ENCODE assay signal across 11 cellular contexts in the genomic region with DNA sequence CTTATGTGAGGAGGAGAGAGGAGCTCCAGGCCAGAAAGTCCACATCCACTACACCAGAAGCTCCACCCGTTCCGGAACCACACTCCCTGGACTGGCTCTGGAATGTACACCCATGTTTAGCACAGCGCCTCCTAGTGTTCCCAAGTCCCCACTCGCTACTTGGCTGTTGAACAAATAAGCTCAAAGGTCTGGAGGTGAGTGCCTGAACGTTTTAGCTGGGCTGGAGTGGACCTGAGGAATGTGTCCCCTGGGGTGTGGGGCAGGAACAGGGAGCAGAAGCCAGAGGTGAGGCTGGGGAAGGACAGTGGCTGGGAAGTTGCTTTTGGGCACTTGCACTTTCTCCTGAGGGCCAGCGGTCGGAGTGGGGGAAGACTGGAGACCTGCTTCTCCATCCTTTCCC.
DNase-seq lines count a peak whose midpoint lies in the region; ATAC-seq, FAIRE-seq and TF ChIP-seq lines count a peak whose summit lies in the region.
"Had no signal": no experiment of that assay in that cellular context is flagged by ENCODE, and none has a peak within 500 bp of the region (broad histone marks: within the 10 kb centered on the region; RNA-seq: fewer than 3 reads in every experiment).

No MANE protein-coding gene starts in this region.

- H3K27me3 Mint-ChIP-seq in astrocyte (ENCODE audit: low read depth, unreplicated experiment) (peaks cover 21% of the 10 kb centered on the region), progenitor cell of endocrine pancreas (no peaks in the 10 kb centered on the region)
- peaks cover 14% of the 10 kb centered on the region for H3K27me3 Mint-ChIP-seq in activated T-helper 17 cell treated with anti-CD3 and anti-CD28 coated beads, Interleukin-2, amount 50 U/mL, for 72 hours
- H3K27me3 Mint-ChIP-seq: stimulated activated naive CD8-positive, alpha-beta T cell treated with anti-CD3 and anti-CD28 coated beads, Interleukin-15, Interleukin-2, amounts not matched to agents 100 ng/mL and 50 ng/mL, for 24 hours had no signal

- H3K4me1 ChIP-seq in DND-41 (ENCODE audit: insufficient read depth, low read length) (peaks cover 21% of the 10 kb centered on the region), astrocyte (ENCODE audit: insufficient read depth, low read length) (no peaks in the 10 kb centered on the region), liver (ENCODE audit: control insufficient read depth in 4 of 4, insufficient read depth in 4 of 4, low read length in 3 of 4) (peaks cover 0 to 7% (median 0%) of the 10 kb centered on the region in 4 donors)

- H3K27ac ChIP-seq in DND-41 (ENCODE audit: low read length) (peak overlapping the region; percentile 9; the same call in 1 of the 2 replicates), astrocyte (ENCODE audit: low read depth, low read length) (no peak overlapping the region), liver (ENCODE audit: low read depth in 1 of 2, low read length in 2 of 2) (no peak overlapping the region)
- H3K27ac ChIP-seq: epithelial cell of prostate, KMS-11 had no signal

- no peak for TF ChIP-seq RAD21 in liver (IDR thresholded peaks at IDR 0.05)

- H3K27me3 ChIP-seq in DND-41 (ENCODE audit: insufficient read depth, low read length, poor library complexity) (no peaks in the 10 kb centered on the region), astrocyte (ENCODE audit: insufficient read depth, low read length) (peaks cover 12% of the 10 kb centered on the region), liver (ENCODE audit: control insufficient read depth in 4 of 4, insufficient read depth in 4 of 4, low read length in 3 of 4) (no peaks in the 10 kb centered on the region)

- H3K36me3 Mint-ChIP-seq in astrocyte (ENCODE audit: low read depth, unreplicated experiment) (no peaks in the 10 kb centered on the region), progenitor cell of endocrine pancreas (ENCODE audit: insufficient read depth) (no peaks in the 10 kb centered on the region)
- H3K36me3 Mint-ChIP-seq in activated T-helper 17 cell treated with anti-CD3 and anti-CD28 coated beads, Interleukin-2, amount 50 U/mL, for 72 hours (ENCODE audit: low read depth): no peaks in the 10 kb centered on the region

- H3K4me1 Mint-ChIP-seq in astrocyte (ENCODE audit: low read depth, unreplicated experiment) (no peaks in the 10 kb centered on the region), progenitor cell of endocrine pancreas (ENCODE audit: low read depth) (peaks cover 2% of the 10 kb centered on the region)
- no peaks in the 10 kb centered on the region for H3K4me1 Mint-ChIP-seq in activated T-helper 17 cell treated with anti-CD3 and anti-CD28 coated beads, Interleukin-2, amount 50 U/mL, for 72 hours

- no peaks in the 10 kb centered on the region for H3K9me3 ChIP-seq in DND-41 (ENCODE audit: insufficient read depth, low read length, severe bottlenecking)
- no peaks in the 10 kb centered on the region for H3K9me3 ChIP-seq in astrocyte (ENCODE audit: insufficient read depth, low read depth, low read length)
- H3K9me3 ChIP-seq in liver (ENCODE audit: control insufficient read depth in 4 of 4, low read length in 3 of 4): no peaks in the 10 kb centered on the region

- H3K4me3 Mint-ChIP-seq in astrocyte (ENCODE audit: unreplicated experiment): no peak overlapping the region
- H3K4me3 Mint-ChIP-seq in activated T-helper 17 cell treated with anti-CD3 and anti-CD28 coated beads, Interleukin-2, amount 50 U/mL, for 72 hours: no peak overlapping the region
- H3K4me3 Mint-ChIP-seq in progenitor cell of endocrine pancreas (ENCODE audit: low read depth): no peak overlapping the region
- H3K4me3 Mint-ChIP-seq: stimulated activated naive CD8-positive, alpha-beta T cell treated with anti-CD3 and anti-CD28 coated beads, Interleukin-15, Interleukin-2, amounts not matched to agents 100 ng/mL and 50 ng/mL, for 24 hours had no signal

- H3K9ac ChIP-seq in DND-41 (ENCODE audit: low read depth, low read length) (no peak overlapping the region), astrocyte (ENCODE audit: low read length) (no peak overlapping the region), liver (ENCODE audit: low read depth in 1 of 2, low read length in 2 of 2) (no peak overlapping the region)
- H3K9ac ChIP-seq: KMS-11 had no signal

- WGBS in liver: 62% methylated on average over 7 of the region's 7 CpGs

- 0 out of 2 replicates have a peak, but pooled peaks cover 3% of the 10 kb centered on the region for H4K20me1 ChIP-seq in DND-41 (ENCODE audit: insufficient read depth, low read length)
- H4K20me1 ChIP-seq in astrocyte (ENCODE audit: insufficient read depth, low read length): no peaks in the 10 kb centered on the region

- no peaks in the 10 kb centered on the region for H3K9me3 Mint-ChIP-seq in astrocyte (ENCODE audit: unreplicated experiment)
- H3K9me3 Mint-ChIP-seq in activated T-helper 17 cell treated with anti-CD3 and anti-CD28 coated beads, Interleukin-2, amount 50 U/mL, for 72 hours: no peaks in the 10 kb centered on the region
- no peaks in the 10 kb centered on the region for H3K9me3 Mint-ChIP-seq in progenitor cell of endocrine pancreas (ENCODE audit: low read depth)
- H3K9me3 Mint-ChIP-seq: stimulated activated naive CD8-positive, alpha-beta T cell treated with anti-CD3 and anti-CD28 coated beads, Interleukin-15, Interleukin-2, amounts not matched to agents 100 ng/mL and 50 ng/mL, for 24 hours had no signal

- no peaks in the 10 kb centered on the region for H3K79me2 ChIP-seq in DND-41 (ENCODE audit: insufficient read depth, low read length)
- no peaks in the 10 kb centered on the region for H3K79me2 ChIP-seq in astrocyte (ENCODE audit: insufficient read depth, low read length)

- H3K36me3 ChIP-seq in DND-41 (ENCODE audit: insufficient read depth, low read length) (peaks cover 45% of the 10 kb centered on the region), astrocyte (ENCODE audit: insufficient read depth, low read length) (no peaks in the 10 kb centered on the region), liver (ENCODE audit: control insufficient read depth in 4 of 4, insufficient read depth in 3 of 4, low read depth in 1 of 4, low read length in 3 of 4) (no peaks in the 10 kb centered on the region)

- H3K27ac Mint-ChIP-seq in astrocyte (ENCODE audit: unreplicated experiment) (no peak overlapping the region), progenitor cell of endocrine pancreas (no peak overlapping the region)
- no peak overlapping the region for H3K27ac Mint-ChIP-seq in activated T-helper 17 cell treated with anti-CD3 and anti-CD28 coated beads, Interleukin-2, amount 50 U/mL, for 72 hours
- H3K27ac Mint-ChIP-seq: stimulated activated naive CD8-positive, alpha-beta T cell treated with anti-CD3 and anti-CD28 coated beads, Interleukin-15, Interleukin-2, amounts not matched to agents 100 ng/mL and 50 ng/mL, for 24 hours had no signal

- no peak for ATAC-seq in DND-41 (ENCODE audit: insufficient read depth, low read depth)
- no peak for ATAC-seq in activated T-helper 17 cell treated with anti-CD3 and anti-CD28 coated beads, Interleukin-2, amount 50 U/mL, for 72 hours (replicated peaks)
- no peak for ATAC-seq in HG03045 (IDR thresholded peaks at IDR 0.05; ENCODE audit: unreplicated experiment)
- ATAC-seq in HG02981 (IDR thresholded peaks at IDR 0.05; ENCODE audit: unreplicated experiment): no peak

- DNase-seq in DND-41 (peak; percentile 47), HS-27A (ENCODE audit: low read depth) (peak; percentile 15), astrocyte (ENCODE audit: low read depth) (no peak), progenitor cell of endocrine pancreas (ENCODE audit: low spot score, unreplicated experiment) (no peak)

- H2AFZ ChIP-seq in DND-41 (ENCODE audit: low read depth, low read length): no peak overlapping the region
- H2AFZ ChIP-seq in astrocyte (ENCODE audit: low read depth, low read length): no peak overlapping the region

- H3K4me3 ChIP-seq in DND-41 (ENCODE audit: low read depth in 1 of 2, low read length in 2 of 2) (no peak overlapping the region), astrocyte (ENCODE audit: insufficient read depth, low read depth, low read length) (no peak overlapping the region), liver (ENCODE audit: low read depth in 1 of 3, low read length in 3 of 3) (no peak overlapping the region)

- H3K4me2 ChIP-seq in DND-41 (ENCODE audit: insufficient read depth, low read length) (no peak overlapping the region), astrocyte (ENCODE audit: low read length) (no peak overlapping the region)
- H3K4me2 ChIP-seq: KMS-11 had no signal

- FAIRE-seq in astrocyte (lab: Jason Lieb, UNC): no peak

- TF ChIP-seq CTCF in DND-41 (IDR thresholded peaks at IDR 0.05; ENCODE audit: borderline replicate concordance, extremely low read depth, low read length, poor library complexity, severe bottlenecking) (peak; percentile 60), astrocyte (IDR thresholded peaks at IDR 0.05; ENCODE audit: insufficient read depth, low read depth, low read length) (peak; percentile 23), liver (IDR thresholded peaks at IDR 0.05; ENCODE audit: low read depth, low read length, missing input control) (peak; percentile 20), progenitor cell of endocrine pancreas (IDR thresholded peaks at IDR 0.05; ENCODE audit: unreplicated experiment) (no peak)

TF ChIP-seq in liver, 16 proteins besides CTCF, POLR2A, EP300 and RAD21:
- TF ChIP-seq EGR1 (IDR thresholded peaks at IDR 0.05; ENCODE audit: low read depth in 2 of 2) (no peak), HNF4A (conservative IDR thresholded peaks at IDR 0.05) (peak in 1 of 2 donors; percentile 26)

Comparison
In these comparisons a context has a peak if more than half of its experiments do, and no peak if none do; other contexts are left out.
1. DNase-seq: peak in DND-41 (single experiment) and HS-27A (single experiment); none in astrocyte (single experiment) and progenitor cell of endocrine pancreas (single experiment).